In the genomic region with DNA sequence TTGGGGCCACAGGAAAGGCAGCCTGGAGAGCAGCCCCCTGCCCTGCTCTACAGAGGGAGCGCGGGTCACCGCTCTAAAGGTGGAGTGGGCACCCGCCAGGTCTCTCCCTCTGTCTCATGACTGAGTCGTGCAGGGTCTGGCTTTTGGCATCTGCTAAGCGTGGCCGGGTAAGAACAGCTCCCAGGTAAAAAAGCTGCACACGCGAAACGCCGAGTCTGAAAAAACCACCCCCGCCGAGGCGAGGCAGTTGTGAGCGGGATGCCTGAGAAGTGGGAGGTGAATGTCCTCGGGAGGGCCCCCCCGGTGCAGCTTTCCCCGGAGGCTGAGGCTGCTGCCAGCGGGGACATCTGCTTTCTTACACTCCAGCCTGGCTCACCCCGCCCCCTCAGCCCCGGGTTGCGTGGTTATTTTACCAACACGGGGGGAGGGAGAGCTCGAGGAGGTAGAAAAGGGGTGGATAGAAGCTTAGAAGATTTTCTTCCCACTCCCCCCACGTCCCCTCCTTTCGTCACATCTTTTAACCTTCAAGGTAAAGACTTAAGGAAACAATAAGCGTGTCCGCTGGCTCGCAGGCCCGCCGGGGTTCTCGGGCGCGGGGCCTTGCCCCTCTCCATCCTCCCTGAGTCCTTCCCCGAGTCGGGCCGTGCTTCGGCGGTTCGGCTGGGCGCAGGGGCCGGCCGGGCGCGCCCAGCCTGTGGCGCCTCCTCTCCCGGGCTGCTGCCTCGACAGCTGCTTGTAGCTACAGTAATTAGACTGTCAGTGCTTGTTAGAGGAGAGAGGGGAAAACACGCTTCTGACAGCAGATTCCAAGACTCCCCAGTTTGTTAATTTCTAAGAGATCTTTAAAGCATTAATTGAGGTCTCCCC, we compare ENCODE assay signal across 8 cellular contexts.
DNase-seq lines count a peak whose midpoint lies in the region; ATAC-seq and TF ChIP-seq lines count a peak whose summit lies in the region.

No MANE protein-coding gene starts in this region.

- TF ChIP-seq POLR2A in right lobe of liver (IDR thresholded peaks at IDR 0.05) = no peak

- no peaks in the 10 kb centered on the region for H3K27me3 ChIP-seq in right lobe of liver

- H3K27ac ChIP-seq in right lobe of liver = no peak overlapping the region

- H3K4me1 ChIP-seq in right lobe of liver = peaks cover 0 to 14% (median 0%) of the 10 kb centered on the region in 4 donors

- DNase-seq in EH (ENCODE audit: low read depth) = peak; percentile 57
- peak; percentile 60 for DNase-seq in NCI-H1092 treated with DMSO at 0.1 percent for 48 hours (lab: John Stamatoyannopoulos, UW)
- peak; percentile 60 for DNase-seq in activated CD4-positive, alpha-beta T cell treated with anti-CD3 and anti-CD28 coated beads for 48 hours
- DNase-seq in right lobe of liver = peak; percentile 44 to 62 (median 54)
- DNase-seq in stimulated activated CD4-positive, alpha-beta T cell treated with anti-CD3 and anti-CD28 coated beads, Interleukin-4, amount 100 ng/mL, for 4 hours = peak; percentile 40 to 63
- DNase-seq in SW 1271 (lab: John Stamatoyannopoulos, UW) = no peak

- no peaks in the 10 kb centered on the region for H3K9me3 Mint-ChIP-seq in dendritic cell treated with granulocyte-macrophage colony-stimulating factor and Interleukin-4, amounts not matched to agents 40 ng/mL and 50 ng/mL, for 4 days

- peaks cover 13% of the 10 kb centered on the region for H3K36me3 Mint-ChIP-seq in dendritic cell treated with granulocyte-macrophage colony-stimulating factor and Interleukin-4, amounts not matched to agents 40 ng/mL and 50 ng/mL, for 4 days (ENCODE audit: low read depth)

- ATAC-seq in GM21825 (IDR thresholded peaks at IDR 0.05; ENCODE audit: unreplicated experiment) (peak; percentile 44), right lobe of liver (peak; percentile 68 to 76 (median 72))

- intact Hi-C loops in dendritic cell treated with granulocyte-macrophage colony-stimulating factor and Interleukin-4, amounts not matched to agents 40 ng/mL and 50 ng/mL, for 4 days (cut with micrococcal nuclease) = no loop called here
- intact Hi-C loops in right lobe of liver (cut with DNase I) = no loop called here

- no peaks in the 10 kb centered on the region for H3K36me3 ChIP-seq in right lobe of liver

- peaks cover 22% of the 10 kb centered on the region for H3K27me3 Mint-ChIP-seq in dendritic cell treated with granulocyte-macrophage colony-stimulating factor and Interleukin-4, amounts not matched to agents 40 ng/mL and 50 ng/mL, for 4 days

- peaks cover 19% of the 10 kb centered on the region for H3K4me1 Mint-ChIP-seq in dendritic cell treated with granulocyte-macrophage colony-stimulating factor and Interleukin-4, amounts not matched to agents 40 ng/mL and 50 ng/mL, for 4 days (ENCODE audit: low read depth)

- TF ChIP-seq CTCF in right lobe of liver (IDR thresholded peaks at IDR 0.05) = no peak

- WGBS in right lobe of liver (ENCODE audit: insufficient coverage, low coverage, low lambda C conversion rate, missing lambda C conversion rate) = under 1% methylated on average over 28 of the region's 49 CpGs

- H3K27ac Mint-ChIP-seq in dendritic cell treated with granulocyte-macrophage colony-stimulating factor and Interleukin-4, amounts not matched to agents 40 ng/mL and 50 ng/mL, for 4 days = peak overlapping the region; percentile 51

- H3K4me3 Mint-ChIP-seq in dendritic cell treated with granulocyte-macrophage colony-stimulating factor and Interleukin-4, amounts not matched to agents 40 ng/mL and 50 ng/mL, for 4 days = peak overlapping the region; percentile 84

- H3K9me3 ChIP-seq in right lobe of liver = no peaks in the 10 kb centered on the region

- peak overlapping the region; percentile 58 to 65 (median 58) for H3K4me3 ChIP-seq in right lobe of liver

Comparison
In these comparisons a context has a peak if more than half of its experiments do, and no peak if none do; other contexts are left out.
1. DNase-seq: peak in EH (single experiment), NCI-H1092 treated with DMSO at 0.1 percent for 48 hours (single experiment), activated CD4-positive, alpha-beta T cell treated with anti-CD3 and anti-CD28 coated beads for 48 hours (single experiment), right lobe of liver (3 of 3) and stimulated activated CD4-positive, alpha-beta T cell treated with anti-CD3 and anti-CD28 coated beads, Interleukin-4, amount 100 ng/mL, for 4 hours (2 of 2); none in SW 1271 (0 of 2).